In genomic region chr6:138226011-138226410, GRCh38 we compare ENCODE assay signal across 24 cellular contexts. TPM values are rescaled to one million over a fixed set of nuclear protein-coding genes. Genes with fewer than 3 reads are reported as not detected.
A peak's percentile ranks its signal among the peaks of the same experiment; 100 is the strongest.
DNase-seq lines count a peak whose midpoint lies in the region; TF ChIP-seq lines count a peak whose summit lies in the region.
"Had no signal": no experiment of that assay in that cellular context is flagged by ENCODE, and none has a peak within 500 bp of the region (broad histone marks: within the 10 kb centered on the region; RNA-seq: fewer than 3 reads in every experiment).

No MANE protein-coding gene starts in this region.

- intact Hi-C loops in testis (cut with DNase I; ENCODE audit: low total_unique reads): no loop called here

- H3K9me3 ChIP-seq in testis: no peaks in the 10 kb centered on the region
- H3K9me3 ChIP-seq: BLaER1 treated with 17β-estradiol and CSF1 and Interleukin-3, amounts not matched to agents 10 nM and 100 nM; SK-N-SH had no signal

- H3K27me3 Mint-ChIP-seq in glutamatergic neuron (ENCODE audit: unreplicated experiment): peaks cover 2% of the 10 kb centered on the region

- peak overlapping the region; percentile 83 for H3K27ac Mint-ChIP-seq in glutamatergic neuron (ENCODE audit: unreplicated experiment)
- H3K27ac Mint-ChIP-seq: CD8-positive, alpha-beta memory T cell; IgD-negative memory B cell had no signal

- peaks cover 40% of the 10 kb centered on the region for H3K4me1 Mint-ChIP-seq in glutamatergic neuron (ENCODE audit: low read depth, unreplicated experiment)
- H3K4me1 Mint-ChIP-seq: CD8-positive, alpha-beta memory T cell had no signal

- no peak for TF ChIP-seq POLR2A in testis (IDR thresholded peaks at IDR 0.05)

- H3K4me1 ChIP-seq in testis: no peaks in the 10 kb centered on the region

- TF ChIP-seq CTCF in VCaP (conservative IDR thresholded peaks at IDR 0.05) (no peak), glutamatergic neuron (IDR thresholded peaks at IDR 0.05; ENCODE audit: partially characterized antibody, unreplicated experiment) (no peak), testis (IDR thresholded peaks at IDR 0.05) (no peak)

- H3K27ac ChIP-seq in VCaP: peak overlapping the region; percentile 98
- H3K27ac ChIP-seq in testis: no peak overlapping the region
- H3K27ac ChIP-seq: BLaER1 treated with 17β-estradiol and CSF1 and Interleukin-3, amounts not matched to agents 10 nM and 100 nM; KMS-11 had no signal

- no peak overlapping the region for H3K4me3 Mint-ChIP-seq in glutamatergic neuron (ENCODE audit: unreplicated experiment)
- H3K4me3 Mint-ChIP-seq: CD8-positive, alpha-beta memory T cell; IgD-negative memory B cell had no signal

- no peaks in the 10 kb centered on the region for H3K36me3 ChIP-seq in testis (ENCODE audit: low read depth, missing control alignments)
- H3K36me3 ChIP-seq: BLaER1 treated with 17β-estradiol and CSF1 and Interleukin-3, amounts not matched to agents 10 nM and 100 nM had no signal

- peak; percentile 16 for DNase-seq in NCI-H146 (lab: John Stamatoyannopoulos, UW)
- no peak for DNase-seq in NCI-H146 treated with DMSO at 0.1 percent for 48 hours (lab: John Stamatoyannopoulos, UW; ENCODE audit: unreplicated experiment)
- no peak for DNase-seq in glutamatergic neuron
- DNase-seq in DMS153 treated with DMSO at 0.1 percent for 48 hours (lab: John Stamatoyannopoulos, UW; ENCODE audit: unreplicated experiment): no peak
- DNase-seq in activated naive CD4-positive, alpha-beta T cell treated with Interleukin-2 at 50 U/mL for 16 hours: no peak
- DNase-seq in testis: no peak
- DNase-seq: 8988T; ACHN; AML-193; CD8-positive, alpha-beta memory T cell; DMS 273 treated with DMSO at 0.1 percent for 48 hours; GF-D8; MM.1S; NCI-H1694 treated with DMSO at 0.1 percent for 48 hours; NCI-H2227 treated with DMSO at 0.1 percent for 48 hours; NCI-H526 treated with DMSO at 0.1 percent for 48 hours; PC-3; SK-N-SH had no signal

- 56 to 59% methylated on average over 4 of the region's 4 CpGs for WGBS in testis, 2 donors

- peaks cover 2% of the 10 kb centered on the region for H3K9me3 Mint-ChIP-seq in glutamatergic neuron (ENCODE audit: unreplicated experiment)
- H3K9me3 Mint-ChIP-seq: CD8-positive, alpha-beta memory T cell; IgD-negative memory B cell had no signal

- H3K4me3 ChIP-seq in testis: no peak overlapping the region
- H3K4me3 ChIP-seq: BLaER1 treated with 17β-estradiol and CSF1 and Interleukin-3, amounts not matched to agents 10 nM and 100 nM had no signal

- H3K27me3 ChIP-seq in testis: no peaks in the 10 kb centered on the region
- H3K27me3 ChIP-seq: BLaER1 treated with 17β-estradiol and CSF1 and Interleukin-3, amounts not matched to agents 10 nM and 100 nM had no signal

- no peaks in the 10 kb centered on the region for H3K36me3 Mint-ChIP-seq in glutamatergic neuron (ENCODE audit: unreplicated experiment)
- H3K36me3 Mint-ChIP-seq: CD8-positive, alpha-beta memory T cell; IgD-negative memory B cell had no signal

RNA-seq across cellular contexts. Expression of gene PBOV1, which starts 7.7 kb away (rescaled TPM):
- not detected for total RNA-seq in glutamatergic neuron (ENCODE audit: unreplicated experiment)
- not detected for total RNA-seq in testis
- not detected for polyA plus RNA-seq in testis (ENCODE audit: insufficient read depth, low read depth, low replicate concordance)
- total RNA-seq: CD8-positive, alpha-beta memory T cell; H4; NCI-H460; PC-3 had no signal
- polyA plus RNA-seq: CD8-positive, alpha-beta memory T cell; IgD-negative memory B cell; SK-N-SH had no signal
